Comparison of ENCODE assay signal across 1 cellular context in the genomic region with DNA sequence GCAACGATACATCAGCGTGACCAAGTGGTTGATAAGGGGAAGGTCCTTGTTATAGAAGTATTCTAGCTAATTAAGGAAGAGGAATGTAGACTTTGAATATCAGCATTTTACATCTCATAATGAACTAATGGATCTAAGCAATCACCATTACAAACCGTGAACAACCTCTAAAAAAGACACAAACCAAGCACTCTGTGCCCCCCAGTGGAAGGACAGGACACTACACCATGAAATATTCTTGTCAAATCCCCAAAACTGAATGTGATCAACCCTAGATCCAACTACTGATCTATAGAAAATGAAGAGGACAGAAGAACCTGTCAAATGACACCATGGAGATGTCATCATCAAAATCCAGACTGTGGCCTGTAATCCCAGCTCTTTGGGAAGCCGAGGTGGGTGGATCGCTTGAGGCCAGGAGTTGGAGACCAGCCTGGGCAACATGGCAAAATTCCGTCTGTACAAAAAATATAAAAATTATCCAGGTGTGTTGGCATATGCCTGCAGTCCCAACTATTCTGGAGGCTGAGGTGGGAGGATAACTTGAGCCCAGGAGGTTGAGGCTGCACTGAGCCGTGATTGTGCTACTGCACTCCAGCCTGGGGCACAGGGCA.
TF ChIP-seq lines count a peak whose summit lies in the region.

No MANE protein-coding gene starts in this region.

TF ChIP-seq in GM23338, 12 proteins besides CTCF, POLR2A, EP300 and RAD21 (continued from another document):
- no peak for TF ChIP-seq ZNF462 (CRISPR knock-in tag; IDR thresholded peaks at IDR 0.05)
- no peak for TF ChIP-seq NANOG (IDR thresholded peaks at IDR 0.05; ENCODE audit: borderline replicate concordance)
